In genomic region chr6:29941476-29941875, GRCh38 we compare ENCODE assay signal across 9 cellular contexts. TPM values are rescaled to one million over a fixed set of nuclear protein-coding genes. Genes with fewer than 3 reads are reported as not detected.
DNase-seq lines count a peak whose midpoint lies in the region; ATAC-seq, FAIRE-seq and TF ChIP-seq lines count a peak whose summit lies in the region.
"Had no signal": no experiment of that assay in that cellular context is flagged by ENCODE, and none has a peak within 500 bp of the region (broad histone marks: within the 10 kb centered on the region; RNA-seq: fewer than 3 reads in every experiment).

No MANE protein-coding gene starts in this region.

- H3K27me3 ChIP-seq in small intestine (ENCODE audit: control insufficient read depth in 2 of 2, insufficient read depth in 2 of 2, low read length in 2 of 2): no peaks in the 10 kb centered on the region

- 0 to 15% (median 8%) methylated on average over 1 of the region's 1 CpG for WGBS in small intestine, 3 donors

- peak; percentile 6 for ATAC-seq in GM18508 (IDR thresholded peaks at IDR 0.05; ENCODE audit: insufficient read depth, unreplicated experiment)
- no peak for ATAC-seq in GM21360 (IDR thresholded peaks at IDR 0.05; ENCODE audit: unreplicated experiment)
- ATAC-seq in HG03108 (IDR thresholded peaks at IDR 0.05; ENCODE audit: unreplicated experiment): no peak

- H3K4me1 ChIP-seq in small intestine (ENCODE audit: control insufficient read depth in 2 of 2, insufficient read depth in 1 of 2, low read depth in 1 of 2, low read length in 1 of 2): peaks cover 0 to 10% of the 10 kb centered on the region in 2 donors

- no peak for DNase-seq in SK-N-MC (ENCODE audit: low read depth, low spot score)
- peak; percentile 32 for DNase-seq in fibroblast of mammary gland (ENCODE audit: low read depth)
- no peak for DNase-seq in small intestine
- DNase-seq in NCI-H187 treated with DMSO at 0.1 percent for 48 hours (lab: John Stamatoyannopoulos, UW): no peak
- no peak for DNase-seq in middle frontal gyrus (ENCODE audit: extremely low spot score, low spot score)
- DNase-seq: activated CD4-positive, alpha-beta T cell treated with anti-CD3 and anti-CD28 coated beads, Interleukin-2, amount 50 U/mL, for 4 hours had no signal

- TF ChIP-seq CTCF in fibroblast of mammary gland (conservative IDR thresholded peaks at IDR 0.05; ENCODE audit: control insufficient read depth, insufficient read depth, low read depth, low read length): no peak

- peak overlapping the region; percentile 83 for H3K4me3 ChIP-seq in SK-N-MC
- peak overlapping the region; percentile 66 for H3K4me3 ChIP-seq in fibroblast of mammary gland (ENCODE audit: control insufficient read depth, low read depth, low read length)
- H3K4me3 ChIP-seq in small intestine (ENCODE audit: low read depth in 1 of 2, low read length in 2 of 2): peak overlapping the region in 1 of 2 donors; percentile 31

- H3K9ac ChIP-seq in SK-N-MC (ENCODE audit: insufficient read length): no peak overlapping the region

- H3K9me3 ChIP-seq in SK-N-MC (ENCODE audit: low read depth, low read length) (no peaks in the 10 kb centered on the region), small intestine (ENCODE audit: control insufficient read depth, low read depth) (no peaks in the 10 kb centered on the region)

- H3K27ac ChIP-seq in SK-N-MC (no peak overlapping the region), small intestine (ENCODE audit: low read depth in 1 of 2, low read length in 1 of 2) (peak overlapping the region; percentile 91 to 97)

- H3K36me3 ChIP-seq in SK-N-MC (ENCODE audit: insufficient read depth, low read length) (no peaks in the 10 kb centered on the region; the same call in 1 of the 2 replicates), small intestine (ENCODE audit: control insufficient read depth in 2 of 2, insufficient read depth in 2 of 2, low read length in 2 of 2) (peaks cover 3 to 8% of the 10 kb centered on the region in 2 donors)

- no peak for FAIRE-seq in small intestine (lab: Jason Lieb, UNC)

RNA-seq across cellular contexts. Expression of gene HLA-A, which starts 0.9 kb away (rescaled TPM):
- 1,000 to 10,000 TPM in 2 of 3 donors, 100 to 1,000 TPM in 1; 844 to 1,584 (median 1,194) TPM for polyA plus RNA-seq in small intestine
